In genomic region chr12:89525824-89526770, GRCh38 we compare ENCODE assay signal across 1 cellular context.
TF ChIP-seq lines count a peak whose summit lies in the region.

Gene POC1B, minus strand, starts transcription at chr12:89526047. Its CDS starts 152 bp downstream, at chr12:89525895.

TF ChIP-seq in HepG2, 621 proteins besides CTCF, POLR2A, EP300 and RAD21 (continued from another document and continues in another):
- TF ChIP-seq XBP1 (CRISPR knock-in tag; IDR thresholded peaks at IDR 0.05) = no peak
- peak; percentile 81 for TF ChIP-seq ARID2 (CRISPR knock-in tag; IDR thresholded peaks at IDR 0.05; ENCODE audit: borderline replicate concordance)
- no peak for TF ChIP-seq SATB2 (CRISPR knock-in tag; IDR thresholded peaks at IDR 0.05)
- TF ChIP-seq ZNF512B (CRISPR knock-in tag; IDR thresholded peaks at IDR 0.05; ENCODE audit: borderline replicate concordance) = no peak
- TF ChIP-seq ZNF362 (CRISPR knock-in tag; IDR thresholded peaks at IDR 0.05; ENCODE audit: borderline replicate concordance) = no peak
- no peak for TF ChIP-seq MAFF (IDR thresholded peaks at IDR 0.05; ENCODE audit: low read depth, low read length)
- no peak for TF ChIP-seq NFKBIZ (CRISPR knock-in tag; IDR thresholded peaks at IDR 0.05)
- TF ChIP-seq ZIK1 (CRISPR knock-in tag; IDR thresholded peaks at IDR 0.05; ENCODE audit: borderline replicate concordance, low read depth) = no peak
- peak; percentile 75 for TF ChIP-seq TEAD3 (CRISPR knock-in tag; optimal IDR thresholded peaks at IDR 0.05; ENCODE audit: borderline replicate concordance)
- peak; percentile 60; the same call in 1 of the 2 replicates for TF ChIP-seq ZNF589 (CRISPR knock-in tag; conservative IDR thresholded peaks at IDR 0.05)
- TF ChIP-seq ZNF652 (CRISPR knock-in tag; IDR thresholded peaks at IDR 0.05; ENCODE audit: borderline replicate concordance, low read depth) = no peak
- peak; percentile 86 for TF ChIP-seq ZNF24 (IDR thresholded peaks at IDR 0.05)
- TF ChIP-seq ZFP82 (CRISPR knock-in tag; IDR thresholded peaks at IDR 0.05; ENCODE audit: borderline replicate concordance) = no peak; the same call in 1 of the 2 replicates
- TF ChIP-seq GTF2F1 (IDR thresholded peaks at IDR 0.05; ENCODE audit: low read length) = no peak
- TF ChIP-seq ESRRA (CRISPR knock-in tag; IDR thresholded peaks at IDR 0.05; ENCODE audit: low read depth) = no peak
- peak; percentile 72; the same call in 1 of the 2 replicates for TF ChIP-seq KDM5B (CRISPR knock-in tag; IDR thresholded peaks at IDR 0.05; ENCODE audit: borderline replicate concordance)
- TF ChIP-seq HES4 (CRISPR knock-in tag; IDR thresholded peaks at IDR 0.05; ENCODE audit: borderline replicate concordance) = 0 out of 2 replicates have a peak, but pooled peaks have one; percentile 43
- peak; percentile 84 for TF ChIP-seq YY1 (IDR thresholded peaks at IDR 0.05; ENCODE audit: insufficient read depth, insufficient replicate concordance, low read depth, low read length)
- no peak for TF ChIP-seq ZNF816 (CRISPR knock-in tag; IDR thresholded peaks at IDR 0.05; ENCODE audit: borderline replicate concordance)
- TF ChIP-seq, protein P1, sequence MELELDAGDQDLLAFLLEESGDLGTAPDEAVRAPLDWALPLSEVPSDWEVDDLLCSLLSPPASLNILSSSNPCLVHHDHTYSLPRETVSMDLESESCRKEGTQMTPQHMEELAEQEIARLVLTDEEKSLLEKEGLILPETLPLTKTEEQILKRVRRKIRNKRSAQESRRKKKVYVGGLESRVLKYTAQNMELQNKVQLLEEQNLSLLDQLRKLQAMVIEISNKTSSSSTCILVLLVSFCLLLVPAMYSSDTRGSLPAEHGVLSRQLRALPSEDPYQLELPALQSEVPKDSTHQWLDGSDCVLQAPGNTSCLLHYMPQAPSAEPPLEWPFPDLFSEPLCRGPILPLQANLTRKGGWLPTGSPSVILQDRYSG (CRISPR knock-in tag; IDR thresholded peaks at IDR 0.05) = 0 out of 2 replicates have a peak, but pooled peaks have one; percentile 61
- peak; percentile 93; the same call in 1 of the 2 replicates for TF ChIP-seq KDM5A (IDR thresholded peaks at IDR 0.05; ENCODE audit: borderline replicate concordance, low read length)
- TF ChIP-seq ZNF550 (CRISPR knock-in tag; IDR thresholded peaks at IDR 0.05; ENCODE audit: borderline replicate concordance) = no peak
- peak; percentile 6; the same call in 1 of the 2 replicates for TF ChIP-seq BHLHE40 (IDR thresholded peaks at IDR 0.05; ENCODE audit: low read length)
- TF ChIP-seq ZSCAN12 (CRISPR knock-in tag; IDR thresholded peaks at IDR 0.05) = no peak
- peak; percentile 56; the same call in 1 of the 2 replicates for TF ChIP-seq ZNF160 (CRISPR knock-in tag; IDR thresholded peaks at IDR 0.05)
- no peak for TF ChIP-seq NBN (conservative IDR thresholded peaks at IDR 0.05)
- no peak for TF ChIP-seq ZNF326 (CRISPR knock-in tag; IDR thresholded peaks at IDR 0.05; ENCODE audit: borderline replicate concordance)
- no peak for TF ChIP-seq GRHL1 (CRISPR knock-in tag; conservative IDR thresholded peaks at IDR 0.05)
- TF ChIP-seq NR2C2 (CRISPR knock-in tag; IDR thresholded peaks at IDR 0.05; ENCODE audit: borderline replicate concordance) = peak; percentile 74
- TF ChIP-seq ZNF225 (CRISPR knock-in tag; IDR thresholded peaks at IDR 0.05) = no peak; the same call in 1 of the 2 replicates
- no peak for TF ChIP-seq ZNF280D (CRISPR knock-in tag; IDR thresholded peaks at IDR 0.05)
- TF ChIP-seq, protein P2, sequence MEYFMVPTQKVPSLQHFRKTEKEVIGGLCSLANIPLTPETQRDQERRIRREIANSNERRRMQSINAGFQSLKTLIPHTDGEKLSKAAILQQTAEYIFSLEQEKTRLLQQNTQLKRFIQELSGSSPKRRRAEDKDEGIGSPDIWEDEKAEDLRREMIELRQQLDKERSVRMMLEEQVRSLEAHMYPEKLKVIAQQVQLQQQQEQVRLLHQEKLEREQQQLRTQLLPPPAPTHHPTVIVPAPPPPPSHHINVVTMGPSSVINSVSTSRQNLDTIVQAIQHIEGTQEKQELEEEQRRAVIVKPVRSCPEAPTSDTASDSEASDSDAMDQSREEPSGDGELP (IDR thresholded peaks at IDR 0.05; ENCODE audit: borderline replicate concordance, low read depth) = peak; percentile 88; the same call in 1 of the 2 replicates
- no peak; the same call in 1 of the 2 replicates for TF ChIP-seq STAG1 (CRISPR knock-in tag; IDR thresholded peaks at IDR 0.05)
- TF ChIP-seq ZSCAN22 (CRISPR knock-in tag; IDR thresholded peaks at IDR 0.05) = no peak
- TF ChIP-seq JARID2 (CRISPR knock-in tag; IDR thresholded peaks at IDR 0.05; ENCODE audit: insufficient replicate concordance) = no peak
- no peak for TF ChIP-seq ZNF3 (CRISPR knock-in tag; IDR thresholded peaks at IDR 0.05)
- no peak for TF ChIP-seq ZNF891 (CRISPR knock-in tag; IDR thresholded peaks at IDR 0.05)
- TF ChIP-seq ZNF687 (CRISPR knock-in tag; IDR thresholded peaks at IDR 0.05) = peak; percentile 68
- 0 out of 2 replicates have a peak, but pooled peaks have one; percentile 28 for TF ChIP-seq KAT7 (CRISPR knock-in tag; IDR thresholded peaks at IDR 0.05; ENCODE audit: borderline replicate concordance)
- peak; percentile 79; the same call in 1 of the 2 replicates for TF ChIP-seq ZNF430 (CRISPR knock-in tag; IDR thresholded peaks at IDR 0.05)
- no peak for TF ChIP-seq PBX2 (CRISPR knock-in tag; IDR thresholded peaks at IDR 0.05)
- TF ChIP-seq BORCS8-MEF2B (CRISPR knock-in tag; IDR thresholded peaks at IDR 0.05) = peak; percentile 61; the same call in 1 of the 2 replicates
- TF ChIP-seq HIC2 (CRISPR knock-in tag; IDR thresholded peaks at IDR 0.05; ENCODE audit: low read depth) = no peak
- TF ChIP-seq NCOR1 (IDR thresholded peaks at IDR 0.05; ENCODE audit: borderline replicate concordance, low read length) = no peak
- TF ChIP-seq HOXA9 (CRISPR knock-in tag; IDR thresholded peaks at IDR 0.05; ENCODE audit: borderline replicate concordance) = peak; percentile 82; the same call in 1 of the 2 replicates
